Comparison of ENCODE assay signal across 28 cellular contexts in genomic region chr1:43000271-43000670, GRCh38.
"Had no signal": no experiment of that assay in that cellular context is flagged by ENCODE, and none has a peak within 500 bp of the region (broad histone marks: within the 10 kb centered on the region; RNA-seq: fewer than 3 reads in every experiment).

No MANE protein-coding gene starts in this region.

- H3K4me1 Mint-ChIP-seq: stimulated activated effector memory CD8-positive, alpha-beta T cell treated with anti-CD3 and anti-CD28 coated beads, Interleukin-12 subunit alpha, Interleukin-12 subunit beta, amount 100 ng/mL, for 72 hours; stimulated activated naive CD8-positive, alpha-beta T cell treated with anti-CD3 and anti-CD28 coated beads, Interleukin-15, amount 100 ng/mL, for 72 hours had no signal

- H3K4me3 ChIP-seq: stomach, suprapubic skin, testis, thoracic aorta, thyroid gland, tibial artery, tibial nerve, transverse colon, upper lobe of left lung, upper lobe of right lung, uterus, vagina had no signal

- H3K4me3 Mint-ChIP-seq: stimulated activated effector memory CD8-positive, alpha-beta T cell treated with anti-CD3 and anti-CD28 coated beads, Interleukin-12 subunit alpha, Interleukin-12 subunit beta, amount 100 ng/mL, for 72 hours; stimulated activated memory B cell treated with anti-CD40 and anti-IgM and Interleukin-4, amounts not matched to agents 10 μg/mL and 1 μg/mL and 100 μg/mL, for 72 hours; stimulated activated naive B cell treated with anti-CD40 and anti-IgM and Interleukin-4, amounts not matched to agents 10 μg/mL and 1 μg/mL and 100 μg/mL, for 72 hours; stimulated activated naive CD8-positive, alpha-beta T cell treated with anti-CD3 and anti-CD28 coated beads, Interleukin-15, amount 100 ng/mL, for 72 hours; stimulated activated naive CD8-positive, alpha-beta T cell treated with anti-CD3 and anti-CD28 coated beads, Interleukin-15, Interleukin-2, amounts not matched to agents 100 ng/mL and 50 ng/mL, for 24 hours; type B pancreatic cell had no signal

- FAIRE-seq: urothelium cell line had no signal

- DNase-seq: stimulated activated CD4-positive, alpha-beta T cell treated with anti-CD3 and anti-CD28 coated beads, Interleukin-2, amount 100 ng/mL, for 48 hours; stimulated activated CD4-positive, alpha-beta T cell treated with anti-CD3 and anti-CD28 coated beads, Interleukin-4, amount 100 ng/mL, for 1 hour; stimulated activated CD4-positive, alpha-beta T cell treated with anti-CD3 and anti-CD28 coated beads, Interleukin-4, amount 100 ng/mL, for 24 hours; stimulated activated CD4-positive, alpha-beta T cell treated with anti-CD3 and anti-CD28 coated beads, Interleukin-4, amount 100 ng/mL, for 4 hours; stimulated activated CD8-positive, alpha-beta memory T cell treated with anti-CD3 and anti-CD28 coated beads, Interleukin-4, amount 100 ng/mL, for 48 hours; stimulated activated naive B cell treated with anti-CD40 and anti-IgM and Interleukin-4, amounts not matched to agents 10 μg/mL and 1 μg/mL and 100 μg/mL, for 72 hours; stimulated activated naive CD4-positive, alpha-beta T cell; stimulated activated naive CD4-positive, alpha-beta T cell treated with Interleukin-2 at 50 U/mL for 16 hours; stimulated activated naive CD8-positive, alpha-beta T cell treated with anti-CD3 and anti-CD28 coated beads, Interleukin-15, amount 100 ng/mL, for 72 hours; stimulated activated naive CD8-positive, alpha-beta T cell treated with anti-CD3 and anti-CD28 coated beads, Interleukin-15, Interleukin-2, amounts not matched to agents 100 U/mL and 50 U/mL, for 24 hours; stomach; substantia nigra; testis; thyroid gland; tibial artery; transverse colon; upper lobe of left lung; upper lobe of right lung; uterus had no signal

- H3K36me3 Mint-ChIP-seq: stimulated activated effector memory CD8-positive, alpha-beta T cell treated with anti-CD3 and anti-CD28 coated beads, Interleukin-12 subunit alpha, Interleukin-12 subunit beta, amount 100 ng/mL, for 72 hours; stimulated activated memory B cell treated with anti-CD40 and anti-IgM and Interleukin-4, amounts not matched to agents 10 μg/mL and 1 μg/mL and 100 μg/mL, for 72 hours; stimulated activated naive B cell treated with anti-CD40 and anti-IgM and Interleukin-4, amounts not matched to agents 10 μg/mL and 1 μg/mL and 100 μg/mL, for 72 hours; type B pancreatic cell had no signal

- H3K27me3 ChIP-seq: stomach, suprapubic skin, testis, thyroid gland, tibial artery, transverse colon, upper lobe of left lung, upper lobe of right lung, uterus, vagina had no signal

- H3K9me3 Mint-ChIP-seq: stimulated activated effector memory CD8-positive, alpha-beta T cell treated with anti-CD3 and anti-CD28 coated beads, Interleukin-12 subunit alpha, Interleukin-12 subunit beta, amount 100 ng/mL, for 72 hours; stimulated activated memory B cell treated with anti-CD40 and anti-IgM and Interleukin-4, amounts not matched to agents 10 μg/mL and 1 μg/mL and 100 μg/mL, for 72 hours; stimulated activated naive B cell treated with anti-CD40 and anti-IgM and Interleukin-4, amounts not matched to agents 10 μg/mL and 1 μg/mL and 100 μg/mL, for 72 hours; stimulated activated naive CD8-positive, alpha-beta T cell treated with anti-CD3 and anti-CD28 coated beads, Interleukin-15, amount 100 ng/mL, for 72 hours; stimulated activated naive CD8-positive, alpha-beta T cell treated with anti-CD3 and anti-CD28 coated beads, Interleukin-15, Interleukin-2, amounts not matched to agents 100 ng/mL and 50 ng/mL, for 24 hours; type B pancreatic cell had no signal

- H3K36me3 ChIP-seq: stomach, suprapubic skin, thoracic aorta, thyroid gland, tibial artery, tibial nerve, transverse colon, upper lobe of left lung, upper lobe of right lung, uterus, vagina had no signal

- ATAC-seq: stimulated activated effector memory CD8-positive, alpha-beta T cell treated with anti-CD3 and anti-CD28 coated beads, Interleukin-12 subunit alpha, Interleukin-12 subunit beta, amount 100 ng/mL, for 72 hours; stimulated activated memory B cell treated with anti-CD40 and anti-IgM and Interleukin-4, amounts not matched to agents 10 μg/mL and 1 μg/mL and 100 μg/mL, for 72 hours; stimulated activated naive B cell treated with anti-CD40 and anti-IgM and Interleukin-4, amounts not matched to agents 10 μg/mL and 1 μg/mL and 100 μg/mL, for 72 hours; stimulated activated naive CD8-positive, alpha-beta T cell treated with anti-CD3 and anti-CD28 coated beads, Interleukin-15, amount 100 ng/mL, for 72 hours; stimulated activated naive CD8-positive, alpha-beta T cell treated with anti-CD3 and anti-CD28 coated beads, Interleukin-15, Interleukin-2, amounts not matched to agents 100 U/mL and 50 U/mL, for 24 hours; upper lobe of right lung had no signal

- H3K27ac ChIP-seq: stomach, suprapubic skin, testis, thoracic aorta, thyroid gland, tibial artery, tibial nerve, transverse colon, upper lobe of left lung, upper lobe of right lung, uterus, vagina had no signal

- H3K27ac Mint-ChIP-seq: stimulated activated effector memory CD8-positive, alpha-beta T cell treated with anti-CD3 and anti-CD28 coated beads, Interleukin-12 subunit alpha, Interleukin-12 subunit beta, amount 100 ng/mL, for 72 hours; stimulated activated memory B cell treated with anti-CD40 and anti-IgM and Interleukin-4, amounts not matched to agents 10 μg/mL and 1 μg/mL and 100 μg/mL, for 72 hours; stimulated activated naive B cell treated with anti-CD40 and anti-IgM and Interleukin-4, amounts not matched to agents 10 μg/mL and 1 μg/mL and 100 μg/mL, for 72 hours; stimulated activated naive CD8-positive, alpha-beta T cell treated with anti-CD3 and anti-CD28 coated beads, Interleukin-15, amount 100 ng/mL, for 72 hours; stimulated activated naive CD8-positive, alpha-beta T cell treated with anti-CD3 and anti-CD28 coated beads, Interleukin-15, Interleukin-2, amounts not matched to agents 100 ng/mL and 50 ng/mL, for 24 hours; type B pancreatic cell had no signal

- H3K9me3 ChIP-seq: stomach, suprapubic skin, testis, thoracic aorta, thyroid gland, tibial artery, tibial nerve, transverse colon, upper lobe of left lung, upper lobe of right lung, uterus, vagina had no signal

- H3K4me1 ChIP-seq: stomach, testis, thyroid gland, tibial nerve, upper lobe of left lung, upper lobe of right lung, uterus, vagina had no signal

- H3K27me3 Mint-ChIP-seq: stimulated activated memory B cell treated with anti-CD40 and anti-IgM and Interleukin-4, amounts not matched to agents 10 μg/mL and 1 μg/mL and 100 μg/mL, for 72 hours; stimulated activated naive B cell treated with anti-CD40 and anti-IgM and Interleukin-4, amounts not matched to agents 10 μg/mL and 1 μg/mL and 100 μg/mL, for 72 hours; stimulated activated naive CD8-positive, alpha-beta T cell treated with anti-CD3 and anti-CD28 coated beads, Interleukin-15, amount 100 ng/mL, for 72 hours; stimulated activated naive CD8-positive, alpha-beta T cell treated with anti-CD3 and anti-CD28 coated beads, Interleukin-15, Interleukin-2, amounts not matched to agents 100 ng/mL and 50 ng/mL, for 24 hours; type B pancreatic cell had no signal
